ENCODE assay signal across 21 cellular contexts in the genomic region with DNA sequence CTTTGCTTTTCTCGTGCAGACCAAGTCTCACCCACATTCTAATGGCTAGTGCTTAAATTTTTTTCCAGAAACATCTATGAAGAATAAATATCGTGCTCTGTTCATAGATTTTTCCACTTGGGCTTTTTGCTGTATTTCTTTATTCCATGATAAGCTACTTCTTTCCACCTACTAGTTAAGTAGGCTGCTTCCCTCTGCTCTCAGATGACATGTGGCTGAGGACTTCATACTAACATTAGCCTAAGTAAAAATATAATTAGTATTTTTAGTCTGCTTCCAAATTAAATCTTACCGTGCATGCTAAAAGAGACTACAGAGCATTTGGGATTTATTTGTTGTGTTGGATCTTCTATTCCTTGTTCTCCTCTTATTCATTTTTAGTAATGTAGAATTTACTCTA.
"Had no signal": no experiment of that assay in that cellular context is flagged by ENCODE, and none has a peak within 500 bp of the region (broad histone marks: within the 10 kb centered on the region; RNA-seq: fewer than 3 reads in every experiment).

No MANE protein-coding gene starts in this region.

- H3K4me1 Mint-ChIP-seq: activated CD8-positive, alpha-beta memory T cell treated with anti-CD3 and anti-CD28 coated beads, Interleukin-2, amount 10 ng/mL, durations not matched to agents 7 days and 5 days had no signal

- H3K9me3 Mint-ChIP-seq: activated CD4-positive, alpha-beta T cell treated with anti-CD3 and anti-CD28 coated beads, Interleukin-2, amount 10 ng/mL, durations not matched to agents 24 days and 14 days; activated CD8-positive, alpha-beta T cell treated with anti-CD3 and anti-CD28 coated beads for 36 hours; activated naive CD8-positive, alpha-beta T cell treated with anti-CD3 and anti-CD28 coated beads, Interleukin-2, amount 50 U/mL, for 24 hours had no signal

- ATAC-seq: activated CD4-positive, CD25-positive, alpha-beta regulatory T cell treated with anti-CD3 and anti-CD28 coated beads, Interleukin-2, amount 50 U/mL, for 24 hours; activated CD8-positive, alpha-beta memory T cell treated with anti-CD3 and anti-CD28 coated beads, Interleukin-2, amount 10 ng/mL, durations not matched to agents 7 days and 5 days; esophagus mucosa; naive thymus-derived CD8-positive, alpha-beta T cell; SK-N-SH treated with all-trans-retinoic acid at 6 μM for 48 hours had no signal

- H3K4me3 Mint-ChIP-seq: activated CD4-positive, alpha-beta T cell treated with anti-CD3 and anti-CD28 coated beads, Interleukin-2, amount 10 ng/mL, durations not matched to agents 24 days and 14 days; activated CD8-positive, alpha-beta memory T cell treated with anti-CD3 and anti-CD28 coated beads, Interleukin-2, amount 10 ng/mL, durations not matched to agents 7 days and 5 days; activated CD8-positive, alpha-beta T cell treated with anti-CD3 and anti-CD28 coated beads for 36 hours; activated naive CD8-positive, alpha-beta T cell treated with anti-CD3 and anti-CD28 coated beads, Interleukin-2, amount 50 U/mL, for 24 hours; mesothelial cell of epicardium; naive thymus-derived CD8-positive, alpha-beta T cell had no signal

- H3K9me3 ChIP-seq: pancreas, spleen, upper lobe of left lung had no signal

- H3K4me3 ChIP-seq: cardiac muscle cell, pancreas, spleen, upper lobe of left lung had no signal

- H3K27me3 Mint-ChIP-seq: activated CD8-positive, alpha-beta T cell treated with anti-CD3 and anti-CD28 coated beads for 36 hours; activated naive CD8-positive, alpha-beta T cell treated with anti-CD3 and anti-CD28 coated beads, Interleukin-2, amount 50 U/mL, for 24 hours; naive thymus-derived CD8-positive, alpha-beta T cell had no signal

- H3K36me3 Mint-ChIP-seq: activated CD8-positive, alpha-beta memory T cell treated with anti-CD3 and anti-CD28 coated beads, Interleukin-2, amount 10 ng/mL, durations not matched to agents 7 days and 5 days; mesothelial cell of epicardium; naive thymus-derived CD8-positive, alpha-beta T cell had no signal

- H3K27ac ChIP-seq: cardiac muscle cell, pancreas had no signal

- H3K27ac Mint-ChIP-seq: activated CD4-positive, alpha-beta T cell treated with anti-CD3 and anti-CD28 coated beads, Interleukin-2, amount 10 ng/mL, durations not matched to agents 24 days and 14 days; activated CD8-positive, alpha-beta memory T cell treated with anti-CD3 and anti-CD28 coated beads, Interleukin-2, amount 10 ng/mL, durations not matched to agents 7 days and 5 days; activated naive CD8-positive, alpha-beta T cell treated with anti-CD3 and anti-CD28 coated beads, Interleukin-2, amount 50 U/mL, for 24 hours; mesothelial cell of epicardium had no signal

- DNase-seq: activated CD4-positive, alpha-beta T cell treated with anti-CD3 and anti-CD28 coated beads, Interleukin-2, amount 10 ng/mL, durations not matched to agents 24 days and 14 days; activated CD8-positive, alpha-beta memory T cell treated with anti-CD3 and anti-CD28 coated beads, Interleukin-2, amount 10 ng/mL, durations not matched to agents 7 days and 5 days; activated effector memory CD4-positive, alpha-beta T cell treated with anti-CD3 and anti-CD28 coated beads, Interleukin-2, amount 50 U/mL, for 16 hours; activated naive CD4-positive, alpha-beta T cell treated with anti-CD3 and anti-CD28 coated beads, Interleukin-2, amount 50 U/mL, for 16 hours; activated naive CD8-positive, alpha-beta T cell treated with anti-CD3 and anti-CD28 coated beads, Interleukin-2, amount 50 U/mL, for 24 hours; activated T-cell treated with anti-CD3 and anti-CD28 coated beads for 4 hours; effector memory CD4-positive, alpha-beta T cell; foreskin melanocyte; mammary epithelial cell; naive thymus-derived CD8-positive, alpha-beta T cell; pancreas; spleen; stimulated activated CD4-positive, alpha-beta T cell treated with anti-CD3 and anti-CD28 coated beads, Interleukin-4, amount 100 ng/mL, for 1 hour; stimulated activated naive CD4-positive, alpha-beta T cell had no signal

- H3K36me3 ChIP-seq: cardiac muscle cell, pancreas, spleen, upper lobe of left lung had no signal
